ENCODE assay signal across 24 cellular contexts in the genomic region with DNA sequence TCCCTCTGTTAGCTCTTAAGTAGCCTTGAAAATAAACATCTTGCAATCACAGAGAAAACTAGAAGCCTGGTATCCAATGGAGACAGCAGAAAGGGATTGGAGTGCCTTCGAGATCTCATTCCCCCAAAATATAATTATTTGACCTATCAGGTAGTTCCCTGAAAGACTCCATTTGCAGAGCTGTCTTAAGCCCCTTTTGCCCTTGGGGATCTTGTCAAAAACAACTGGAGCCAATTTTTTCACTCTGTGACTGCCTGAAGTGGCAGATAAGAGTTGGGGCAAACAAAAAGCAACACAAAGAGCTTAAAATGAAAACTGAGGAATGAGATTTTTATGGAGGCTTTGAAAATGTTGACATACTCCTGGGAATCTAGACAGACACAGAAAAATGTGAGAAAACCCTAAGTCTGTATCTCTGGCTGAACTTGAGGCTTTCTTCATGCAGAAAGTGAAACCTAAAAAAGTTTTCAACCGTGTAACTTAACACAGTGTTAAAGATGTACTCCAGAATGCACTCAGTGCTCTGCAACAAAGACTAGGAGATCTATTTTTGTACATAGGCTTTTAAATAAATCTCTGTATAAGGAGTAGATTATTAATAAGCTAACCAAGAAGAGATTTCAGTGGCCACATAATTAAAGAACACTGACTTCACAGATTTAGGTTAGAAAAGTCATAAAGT.
DNase-seq lines count a peak whose midpoint lies in the region; ATAC-seq and FAIRE-seq lines count a peak whose summit lies in the region.
"Had no signal": no experiment of that assay in that cellular context is flagged by ENCODE, and none has a peak within 500 bp of the region (broad histone marks: within the 10 kb centered on the region; RNA-seq: fewer than 3 reads in every experiment).

No MANE protein-coding gene starts in this region.

- no peak overlapping the region for H3K4ac ChIP-seq in mesenchymal stem cell (ENCODE audit: low read depth in 1 of 2, low read length in 2 of 2)

- FAIRE-seq in urothelium cell line (lab: Jason Lieb, UNC) = no peak
- FAIRE-seq: pancreas had no signal

- H3K4me2 ChIP-seq in mesenchymal stem cell (ENCODE audit: low read length, poor library complexity, severe bottlenecking) = no peak overlapping the region

- H2AFZ ChIP-seq in mesenchymal stem cell (ENCODE audit: low read depth, low read length) = no peak overlapping the region

- H3K23ac ChIP-seq in mesenchymal stem cell (ENCODE audit: low read length in 2 of 2) = no peak overlapping the region

- no peaks in the 10 kb centered on the region for H3K36me3 ChIP-seq in mesenchymal stem cell (ENCODE audit: control insufficient read depth in 1 of 2, insufficient read depth in 2 of 2, low read depth in 1 of 2, low read length in 2 of 2)
- H3K36me3 ChIP-seq: gastrocnemius medialis, pancreas, right lobe of liver, SJSA1, tibial artery had no signal

- ATAC-seq in GM19324 (IDR thresholded peaks at IDR 0.05; ENCODE audit: low FRiP score, unreplicated experiment) (peak; percentile 93), HG02938 (IDR thresholded peaks at IDR 0.05; ENCODE audit: unreplicated experiment) (peak; percentile 78), HG03571 (IDR thresholded peaks at IDR 0.05; ENCODE audit: unreplicated experiment) (peak; percentile 88), GM19455 (IDR thresholded peaks at IDR 0.05; ENCODE audit: unreplicated experiment) (no peak), HG03520 (IDR thresholded peaks at IDR 0.05; ENCODE audit: unreplicated experiment) (no peak)
- ATAC-seq: gastrocnemius medialis; naive thymus-derived CD8-positive, alpha-beta T cell; Panc1; pancreas; right lobe of liver; stimulated activated effector memory CD8-positive, alpha-beta T cell treated with anti-CD3 and anti-CD28 coated beads, Interleukin-12 subunit alpha, Interleukin-12 subunit beta, amount 100 ng/mL, for 72 hours had no signal

- H2BK15ac ChIP-seq in mesenchymal stem cell (ENCODE audit: low read depth, poor library complexity, severe bottlenecking) = peak overlapping the region; percentile 23

- no peak overlapping the region for H3K14ac ChIP-seq in mesenchymal stem cell (ENCODE audit: low read length in 2 of 2)

- H3K79me1 ChIP-seq in mesenchymal stem cell (replicated peaks; ENCODE audit: low read length, poor library complexity, severe bottlenecking) = no peaks in the 10 kb centered on the region

- DNase-seq in mesenchymal stem cell = peak; percentile 24
- DNase-seq in urothelium cell line (ENCODE audit: low spot score) = no peak
- DNase-seq: activated CD4-positive, alpha-beta T cell treated with anti-CD3 and anti-CD28 coated beads, Interleukin-2, amount 50 U/mL, for 48 hours; activated naive CD4-positive, alpha-beta T cell; amygdala; caudate nucleus; dorsolateral prefrontal cortex; gastrocnemius medialis; KG1; naive thymus-derived CD8-positive, alpha-beta T cell; NCI-H1092 treated with DMSO at 0.1 percent for 48 hours; NCI-H82; pancreas; right lobe of liver; T-helper 2 cell; tibial artery had no signal

- H3K18ac ChIP-seq in mesenchymal stem cell (ENCODE audit: low read depth in 1 of 2, low read length in 2 of 2) = no peak overlapping the region

- no peaks in the 10 kb centered on the region for H3K4me1 ChIP-seq in mesenchymal stem cell (ENCODE audit: control insufficient read depth, insufficient read depth, low read depth, low read length)
- H3K4me1 ChIP-seq: gastrocnemius medialis, pancreas, right lobe of liver, SJSA1, tibial artery had no signal

- WGBS in mesenchymal stem cell = 64% methylated on average over 2 of the region's 2 CpGs

- H2AK5ac ChIP-seq in mesenchymal stem cell (ENCODE audit: low read length, severe bottlenecking) = no peak overlapping the region

- no peak overlapping the region for H2BK120ac ChIP-seq in mesenchymal stem cell (ENCODE audit: low read depth, low read length)

- no peak overlapping the region for H4K91ac ChIP-seq in mesenchymal stem cell (ENCODE audit: low read length)

- H3K27ac ChIP-seq in mesenchymal stem cell (ENCODE audit: low read length, poor library complexity, severe bottlenecking) = no peak overlapping the region
- H3K27ac ChIP-seq: dorsolateral prefrontal cortex, gastrocnemius medialis, pancreas, right lobe of liver, SJSA1, tibial artery had no signal

- no peak overlapping the region for H4K8ac ChIP-seq in mesenchymal stem cell (ENCODE audit: low read length)

- H2BK5ac ChIP-seq in mesenchymal stem cell (ENCODE audit: low read depth, low read length, poor library complexity, severe bottlenecking) = no peak overlapping the region

- H3K27me3 ChIP-seq in mesenchymal stem cell (ENCODE audit: control insufficient read depth in 1 of 2, insufficient read depth in 1 of 2, low read length in 2 of 2) = no peaks in the 10 kb centered on the region
- H3K27me3 ChIP-seq: dorsolateral prefrontal cortex, gastrocnemius medialis, pancreas, right lobe of liver, SJSA1, tibial artery had no signal

- no peaks in the 10 kb centered on the region for H3K9me3 ChIP-seq in mesenchymal stem cell (ENCODE audit: control insufficient read depth, low read length)
- H3K9me3 ChIP-seq: gastrocnemius medialis, pancreas, right lobe of liver had no signal

- H2BK12ac ChIP-seq in mesenchymal stem cell (ENCODE audit: low read length in 2 of 2) = no peak overlapping the region

- H3K9ac ChIP-seq in mesenchymal stem cell (ENCODE audit: low read length) = no peak overlapping the region

- H3K4me3 ChIP-seq in mesenchymal stem cell (ENCODE audit: insufficient read depth in 1 of 2, low read depth in 1 of 2, low read length in 2 of 2) = no peak overlapping the region
- H3K4me3 ChIP-seq: dorsolateral prefrontal cortex, gastrocnemius medialis, pancreas, right lobe of liver, SJSA1, tibial artery had no signal

Comparison
In these comparisons a context has a peak if more than half of its experiments do, and no peak if none do; other contexts are left out.
1. ATAC-seq: peak in GM19324 (single experiment), HG02938 (single experiment) and HG03571 (single experiment); none in GM19455 (single experiment) and HG03520 (single experiment).